Comparison of ENCODE assay signal across 1 cellular context in genomic region chr10:6088721-6089333, GRCh38.
TF ChIP-seq lines count a peak whose summit lies in the region.

TSS of gene RBM17 (plus strand) at chr10:6089034. CDS start at chr10:6097066, 8,032 bp downstream.

TF ChIP-seq in HepG2, 621 proteins besides CTCF, POLR2A, EP300 and RAD21 (continued from another document):
- TF ChIP-seq HNRNPLL (IDR thresholded peaks at IDR 0.05; ENCODE audit: low read depth, low read length, poor library complexity, severe bottlenecking) (peak; percentile 40), MYPOP (CRISPR knock-in tag; IDR thresholded peaks at IDR 0.05) (peak; percentile 95), ZHX2 (IDR thresholded peaks at IDR 0.05; ENCODE audit: low read depth) (0 out of 2 replicates have a peak, but pooled peaks have one; percentile 15), ZHX2 (CRISPR knock-in tag; IDR thresholded peaks at IDR 0.05; ENCODE audit: borderline replicate concordance) (no peak; the same call in 1 of the 2 replicates), HBP1 (CRISPR knock-in tag; IDR thresholded peaks at IDR 0.05; ENCODE audit: low read depth) (0 out of 2 replicates have a peak, but pooled peaks have one; percentile 58), ZNF10 (CRISPR knock-in tag; IDR thresholded peaks at IDR 0.05; ENCODE audit: borderline replicate concordance, low read depth) (no peak), MED1 (CRISPR knock-in tag; IDR thresholded peaks at IDR 0.05) (peak; percentile 77), BCL6 (CRISPR knock-in tag; IDR thresholded peaks at IDR 0.05) (peak; percentile 28; the same call in 1 of the 2 replicates), HINFP (CRISPR knock-in tag; IDR thresholded peaks at IDR 0.05; ENCODE audit: low read depth) (peak; percentile 42; the same call in 1 of the 2 replicates), NR2C2 (CRISPR knock-in tag; IDR thresholded peaks at IDR 0.05; ENCODE audit: borderline replicate concordance) (peak; percentile 77), KDM1A (CRISPR knock-in tag; IDR thresholded peaks at IDR 0.05) (peak; percentile 73), SATB2 (CRISPR knock-in tag; IDR thresholded peaks at IDR 0.05) (no peak), REPIN1 (CRISPR knock-in tag; IDR thresholded peaks at IDR 0.05; ENCODE audit: borderline replicate concordance, low read depth) (peak; percentile 91; the same call in 1 of the 2 replicates)
